ENCODE assay signal across 13 cellular contexts in the genomic region with DNA sequence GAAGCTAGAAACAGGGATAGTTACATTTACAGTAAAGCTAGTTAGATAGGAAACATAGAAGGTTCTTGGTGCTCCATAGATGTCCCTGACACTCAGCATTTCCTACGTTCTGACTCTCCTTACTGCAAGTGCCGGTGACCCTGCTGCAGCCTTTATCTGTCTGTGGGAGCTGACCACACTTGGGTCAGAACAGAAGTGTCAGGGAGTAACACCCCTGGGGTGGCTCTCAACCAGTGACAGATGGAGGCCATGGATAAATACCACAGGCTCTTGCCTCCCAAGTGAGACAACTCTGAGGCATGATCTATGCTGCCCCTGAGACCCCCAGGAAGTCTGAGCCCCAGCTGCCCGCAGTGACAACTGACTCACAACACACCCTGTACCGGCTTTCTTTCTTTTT.
DNase-seq lines count a peak whose midpoint lies in the region; ATAC-seq and TF ChIP-seq lines count a peak whose summit lies in the region.
"Had no signal": no experiment of that assay in that cellular context is flagged by ENCODE, and none has a peak within 500 bp of the region (broad histone marks: within the 10 kb centered on the region; RNA-seq: fewer than 3 reads in every experiment).

No MANE protein-coding gene starts in this region.

- H3K27ac ChIP-seq in right cardiac atrium (ENCODE audit: low read length) (no peak overlapping the region), mesenchymal stem cell (ENCODE audit: low read length, poor library complexity, severe bottlenecking) (no peak overlapping the region), stomach (no peak overlapping the region)
- H3K27ac ChIP-seq: C4-2B had no signal

- H3K36me3 ChIP-seq in mesenchymal stem cell (ENCODE audit: control insufficient read depth in 1 of 2, insufficient read depth in 2 of 2, low read depth in 1 of 2, low read length in 2 of 2), result no peaks in the 10 kb centered on the region
- H3K36me3 ChIP-seq in stomach, result no peaks in the 10 kb centered on the region

- TF ChIP-seq EP300 in stomach (IDR thresholded peaks at IDR 0.05), result no peak

- H3K27me3 ChIP-seq in right cardiac atrium (ENCODE audit: control insufficient read depth, insufficient read depth), result no peaks in the 10 kb centered on the region
- no peaks in the 10 kb centered on the region for H3K27me3 ChIP-seq in mesenchymal stem cell (ENCODE audit: control insufficient read depth in 1 of 2, insufficient read depth in 1 of 2, low read length in 2 of 2)
- H3K27me3 ChIP-seq in stomach, result no peaks in the 10 kb centered on the region

- no peak overlapping the region for H2BK15ac ChIP-seq in mesenchymal stem cell (ENCODE audit: low read depth, poor library complexity, severe bottlenecking)

- 66% methylated on average over 4 of the region's 4 CpGs for WGBS in right cardiac atrium
- WGBS in mesenchymal stem cell, result 43% methylated on average over 4 of the region's 4 CpGs
- 78 to 84% (median 79%) methylated on average over 4 of the region's 4 CpGs for WGBS in stomach, 5 donors

- no peak overlapping the region for H3K9ac ChIP-seq in mesenchymal stem cell (ENCODE audit: low read length)

- ATAC-seq in right cardiac atrium (peak; percentile 43 to 56), Right ventricle myocardium inferior (no peak)

- DNase-seq in right cardiac atrium, result no peak
- no peak for DNase-seq in Right ventricle myocardium inferior (ENCODE audit: missing footprints)
- peak; percentile 28 for DNase-seq in UCSD-AML1 (lab: John Stamatoyannopoulos, UW; ENCODE audit: unreplicated experiment)
- DNase-seq in mesenchymal stem cell, result peak; percentile 27
- no peak for DNase-seq in retina
- no peak for DNase-seq in stomach
- DNase-seq in GF-D8 (lab: John Stamatoyannopoulos, UW), result no peak
- no peak for DNase-seq in NCI-H1105 treated with DMSO at 0.1 percent for 48 hours (lab: John Stamatoyannopoulos, UW)
- DNase-seq: COR-L47, HCEC 1CT, NCI-H446 treated with DMSO at 0.1 percent for 48 hours, NCI-H748 treated with DMSO at 0.1 percent for 48 hours had no signal

- TF ChIP-seq CTCF in stomach (IDR thresholded peaks at IDR 0.05), result no peak

- no peak overlapping the region for H3K4ac ChIP-seq in mesenchymal stem cell (ENCODE audit: low read depth in 1 of 2, low read length in 2 of 2)

- TF ChIP-seq POLR2A in stomach (IDR thresholded peaks at IDR 0.05), result no peak

- H3K4me2 ChIP-seq in mesenchymal stem cell (ENCODE audit: low read length, poor library complexity, severe bottlenecking), result no peak overlapping the region

- H2BK5ac ChIP-seq in mesenchymal stem cell (ENCODE audit: low read depth, low read length, poor library complexity, severe bottlenecking), result no peak overlapping the region

- H4K91ac ChIP-seq in mesenchymal stem cell (ENCODE audit: low read length), result no peak overlapping the region

- no peaks in the 10 kb centered on the region for H3K79me1 ChIP-seq in mesenchymal stem cell (replicated peaks; ENCODE audit: low read length, poor library complexity, severe bottlenecking)

- no peaks in the 10 kb centered on the region for H3K4me1 ChIP-seq in right cardiac atrium (ENCODE audit: control insufficient read depth, insufficient read depth, low read length)
- peaks cover 13% of the 10 kb centered on the region for H3K4me1 ChIP-seq in mesenchymal stem cell (ENCODE audit: control insufficient read depth, insufficient read depth, low read depth, low read length)
- H3K4me1 ChIP-seq in stomach, result peaks cover 0 to 5% (median under 1%) of the 10 kb centered on the region in 4 donors

- H3K4me3 ChIP-seq in right cardiac atrium (ENCODE audit: low read length) (no peak overlapping the region), mesenchymal stem cell (ENCODE audit: insufficient read depth in 1 of 2, low read depth in 1 of 2, low read length in 2 of 2) (no peak overlapping the region), stomach (no peak overlapping the region)

- peak overlapping the region in 1 of 2 experiments; percentile 73 for H3K18ac ChIP-seq in mesenchymal stem cell (ENCODE audit: low read depth in 1 of 2, low read length in 2 of 2)

- peak overlapping the region; percentile 56 to 75 for H2BK12ac ChIP-seq in mesenchymal stem cell (ENCODE audit: low read length in 2 of 2)

- H3K9me3 ChIP-seq in right cardiac atrium (ENCODE audit: control insufficient read depth, low read length) (no peaks in the 10 kb centered on the region), mesenchymal stem cell (ENCODE audit: control insufficient read depth, low read length) (no peaks in the 10 kb centered on the region), stomach (no peaks in the 10 kb centered on the region)

- intact Hi-C loops in right cardiac atrium (cut with DNase I) (no loop called here), Right ventricle myocardium inferior (cut with DNase I) (no loop called here), stomach (cut with DNase I; ENCODE audit: low total_unique reads) (no loop called here)

- H2AK5ac ChIP-seq in mesenchymal stem cell (ENCODE audit: low read length, severe bottlenecking), result peak overlapping the region; percentile 68

- no peak overlapping the region for H2AFZ ChIP-seq in mesenchymal stem cell (ENCODE audit: low read depth, low read length)

- no peak overlapping the region for H3K14ac ChIP-seq in mesenchymal stem cell (ENCODE audit: low read length in 2 of 2)

- H3K23ac ChIP-seq in mesenchymal stem cell (ENCODE audit: low read length in 2 of 2), result peak overlapping the region in 1 of 2 experiments; percentile 43

- H2BK120ac ChIP-seq in mesenchymal stem cell (ENCODE audit: low read depth, low read length), result no peak overlapping the region

- peak overlapping the region; percentile 12 for H4K8ac ChIP-seq in mesenchymal stem cell (ENCODE audit: low read length)

Comparison
In these comparisons a context has a peak if more than half of its experiments do, and no peak if none do; other contexts are left out.
1. DNase-seq: peak in UCSD-AML1 (single experiment) and mesenchymal stem cell (single experiment); none in right cardiac atrium (0 of 3), Right ventricle myocardium inferior (single experiment), retina (single experiment), stomach (single experiment), GF-D8 (single experiment) and NCI-H1105 treated with DMSO at 0.1 percent for 48 hours (single experiment).